ENCODE assay signal across 35 cellular contexts in genomic region chr4:176761872-176762271, GRCh38. TPM values are rescaled to one million over a fixed set of nuclear protein-coding genes. Genes with fewer than 3 reads are reported as not detected.
"Had no signal": no experiment of that assay in that cellular context is flagged by ENCODE, and none has a peak within 500 bp of the region (broad histone marks: within the 10 kb centered on the region; RNA-seq: fewer than 3 reads in every experiment).

No MANE protein-coding gene starts in this region.

- H3K27me3 ChIP-seq: adrenal gland, MG63 had no signal

- H3K36me3 Mint-ChIP-seq: activated naive CD4-positive, alpha-beta T cell treated with anti-CD3 and anti-CD28 coated beads, Interleukin-2, amount 50 U/mL, for 72 hours; WTC11 had no signal

- H3K4me2 ChIP-seq: PC-9 had no signal

- DNase-seq: activated CD4-positive, alpha-beta T cell treated with anti-CD3 and anti-CD28 coated beads for 36 hours; activated CD4-positive, alpha-beta T cell treated with anti-CD3 and anti-CD28 coated beads, Interleukin-2, amount 10 ng/mL, durations not matched to agents 7 days and 5 days; activated CD4-positive, alpha-beta T cell treated with anti-CD3 and anti-CD28 coated beads, Interleukin-2, amount 50 U/mL, for 48 hours; activated CD8-positive, alpha-beta memory T cell treated with anti-CD3 and anti-CD28 coated beads, Interleukin-2, amount 50 U/mL, for 4 hours; activated CD8-positive, alpha-beta T cell treated with anti-CD3 and anti-CD28 coated beads, Interleukin-2, amount 10 ng/mL, durations not matched to agents 7 days and 5 days; activated gamma-delta T cell treated with Interleukin-2 at 50 U/mL for 16 hours; activated naive CD4-positive, alpha-beta T cell treated with anti-CD3 and anti-CD28 coated beads for 36 hours; activated T-cell treated with anti-CD3 and anti-CD28 coated beads for 4 hours; activated T-cell treated with anti-CD3 and anti-CD28 coated beads, Interleukin-2, amount 50 U/mL, for 4 hours; adrenal gland; caudate nucleus; cerebellar nuclear complex; Kasumi-1; KG1; MG63; NCI-H1048; NCI-H1105 treated with DMSO at 0.1 percent for 48 hours; NCI-H1436; NCI-H1694; NCI-H1930; NCI-H2081 treated with DMSO at 0.1 percent for 48 hours; NCI-H345; NCI-H510A; NCI-H526; NCI-H748 treated with DMSO at 0.1 percent for 48 hours; PC-9; SHP77 treated with DMSO at 0.1 percent for 48 hours had no signal

- H3K9me3 Mint-ChIP-seq: activated CD4-positive, alpha-beta T cell treated with anti-CD3 and anti-CD28 coated beads, Interleukin-2, amount 10 ng/mL, durations not matched to agents 7 days and 5 days; activated T-helper 1 cell treated with anti-CD3 and anti-CD28 coated beads, Interleukin-12 subunit alpha, Interleukin-12 subunit beta, Interleukin-2, Interleukin-4 antibody, amounts not matched to agents 30 ng/mL and 10 ng/mL and 1 ng/mL, durations not matched to agents 14 hours and 24 hours and 36 hours; WTC11 had no signal

- H2AFZ ChIP-seq: PC-9 had no signal

- FAIRE-seq: bronchial epithelial cell had no signal

- H3K27me3 Mint-ChIP-seq: activated CD4-positive, alpha-beta T cell treated with anti-CD3 and anti-CD28 coated beads for 36 hours; activated CD4-positive, alpha-beta T cell treated with anti-CD3 and anti-CD28 coated beads, Interleukin-2, amount 10 ng/mL, durations not matched to agents 7 days and 5 days; brain had no signal

- H3K27ac Mint-ChIP-seq: activated CD4-positive, alpha-beta T cell treated with anti-CD3 and anti-CD28 coated beads for 36 hours; activated CD4-positive, alpha-beta T cell treated with anti-CD3 and anti-CD28 coated beads, Interleukin-2, amount 10 ng/mL, durations not matched to agents 7 days and 5 days; activated CD8-positive, alpha-beta T cell treated with anti-CD3 and anti-CD28 coated beads, Interleukin-2, amount 10 ng/mL, durations not matched to agents 7 days and 5 days; activated naive CD4-positive, alpha-beta T cell treated with anti-CD3 and anti-CD28 coated beads for 36 hours; activated naive CD4-positive, alpha-beta T cell treated with anti-CD3 and anti-CD28 coated beads, Interleukin-2, amount 50 U/mL, for 72 hours; activated T-helper 1 cell treated with anti-CD3 and anti-CD28 coated beads, Interleukin-12 subunit alpha, Interleukin-12 subunit beta, Interleukin-2, Interleukin-4 antibody, amounts not matched to agents 30 ng/mL and 10 ng/mL and 1 ng/mL, durations not matched to agents 14 hours and 24 hours and 36 hours; brain; WTC11 had no signal

- H3K27ac ChIP-seq: adrenal gland, PC-9 had no signal

- ATAC-seq: activated CD4-positive, alpha-beta T cell treated with anti-CD3 and anti-CD28 coated beads for 36 hours; activated CD4-positive, CD25-positive, alpha-beta regulatory T cell treated with anti-CD3 and anti-CD28 coated beads, Interleukin-2, amount 50 U/mL, for 24 hours; activated CD8-positive, alpha-beta T cell treated with anti-CD3 and anti-CD28 coated beads, Interleukin-2, amount 10 ng/mL, durations not matched to agents 7 days and 5 days; activated naive CD4-positive, alpha-beta T cell treated with anti-CD3 and anti-CD28 coated beads, Interleukin-2, amount 50 U/mL, for 72 hours; activated T-cell treated with anti-CD3 and anti-CD28 coated beads, Interleukin-2, amount 50 U/mL, for 4 hours; WTC11 had no signal

- H3K4me3 ChIP-seq: adrenal gland, MG63, PC-9 had no signal

- H3K4me1 Mint-ChIP-seq: activated CD4-positive, alpha-beta T cell treated with anti-CD3 and anti-CD28 coated beads for 36 hours; activated CD4-positive, alpha-beta T cell treated with anti-CD3 and anti-CD28 coated beads, Interleukin-2, amount 10 ng/mL, durations not matched to agents 7 days and 5 days; brain; WTC11 had no signal

- H3K36me3 ChIP-seq: adrenal gland had no signal

- H3K4me3 Mint-ChIP-seq: activated CD4-positive, alpha-beta T cell treated with anti-CD3 and anti-CD28 coated beads for 36 hours; activated CD4-positive, alpha-beta T cell treated with anti-CD3 and anti-CD28 coated beads, Interleukin-2, amount 10 ng/mL, durations not matched to agents 7 days and 5 days; activated CD8-positive, alpha-beta T cell treated with anti-CD3 and anti-CD28 coated beads, Interleukin-2, amount 10 ng/mL, durations not matched to agents 7 days and 5 days; activated naive CD4-positive, alpha-beta T cell treated with anti-CD3 and anti-CD28 coated beads for 36 hours; activated T-cell treated with anti-CD3 and anti-CD28 coated beads, Interleukin-2, amount 50 U/mL, for 4 hours; activated T-helper 1 cell treated with anti-CD3 and anti-CD28 coated beads, Interleukin-12 subunit alpha, Interleukin-12 subunit beta, Interleukin-2, Interleukin-4 antibody, amounts not matched to agents 30 ng/mL and 10 ng/mL and 1 ng/mL, durations not matched to agents 14 hours and 24 hours and 36 hours; brain; WTC11 had no signal

- H3K9me3 ChIP-seq: adrenal gland had no signal

RNA-seq across cellular contexts. Expression of gene VEGFC, which starts 30.9 kb away (rescaled TPM):
- total RNA-seq: activated CD4-positive, alpha-beta T cell treated with anti-CD3 and anti-CD28 coated beads for 36 hours; activated CD4-positive, alpha-beta T cell treated with anti-CD3 and anti-CD28 coated beads, Interleukin-2, amount 10 ng/mL, durations not matched to agents 7 days and 5 days; activated CD8-positive, alpha-beta T cell treated with anti-CD3 and anti-CD28 coated beads, Interleukin-2, amount 10 ng/mL, durations not matched to agents 7 days and 5 days; activated naive CD4-positive, alpha-beta T cell treated with anti-CD3 and anti-CD28 coated beads for 36 hours; activated naive CD4-positive, alpha-beta T cell treated with anti-CD3 and anti-CD28 coated beads, Interleukin-2, amount 50 U/mL, for 72 hours; activated T-helper 1 cell treated with anti-CD3 and anti-CD28 coated beads, Interleukin-12 subunit alpha, Interleukin-12 subunit beta, Interleukin-2, Interleukin-4 antibody, amounts not matched to agents 30 ng/mL and 10 ng/mL and 1 ng/mL, durations not matched to agents 14 hours and 24 hours and 36 hours; OCI-LY7; T-helper 1 cell treated with Interleukin-12 subunit alpha and Interleukin-12 subunit beta and Interleukin-4 antibody, amounts not matched to agents 30 ng/mL and 1 ng/mL, for 36 hours had no signal
